Comparison of ENCODE assay signal across 1 cellular context in genomic region chr1:155000725-155001437, GRCh38.
TF ChIP-seq lines count a peak whose summit lies in the region.

No MANE protein-coding gene starts in this region.

TF ChIP-seq in HepG2, 621 proteins besides CTCF, POLR2A, EP300 and RAD21 (continued from another document and continues in another):
- peak; percentile 98 for TF ChIP-seq ZBTB46 (CRISPR knock-in tag; IDR thresholded peaks at IDR 0.05; ENCODE audit: borderline replicate concordance)
- TF ChIP-seq SP5 (CRISPR knock-in tag; IDR thresholded peaks at IDR 0.05; ENCODE audit: borderline replicate concordance, low read depth), result peak; percentile 96
- peak; percentile 74 for TF ChIP-seq MEIS1 (CRISPR knock-in tag; IDR thresholded peaks at IDR 0.05; ENCODE audit: borderline replicate concordance)
- TF ChIP-seq REPIN1 (CRISPR knock-in tag; IDR thresholded peaks at IDR 0.05; ENCODE audit: borderline replicate concordance, low read depth), result peak; percentile 63; the same call in 1 of the 2 replicates
- peak; percentile 61; the same call in 1 of the 2 replicates for TF ChIP-seq ZC3H4 (CRISPR knock-in tag; IDR thresholded peaks at IDR 0.05; ENCODE audit: borderline replicate concordance)
- TF ChIP-seq FUBP1 (CRISPR knock-in tag; IDR thresholded peaks at IDR 0.05; ENCODE audit: borderline replicate concordance), result no peak
- peak; percentile 72 for TF ChIP-seq SALL1 (CRISPR knock-in tag; IDR thresholded peaks at IDR 0.05)
- TF ChIP-seq BCL6 (CRISPR knock-in tag; IDR thresholded peaks at IDR 0.05), result peak; percentile 54
- TF ChIP-seq DNMT1 (CRISPR knock-in tag; IDR thresholded peaks at IDR 0.05), result no peak
- no peak for TF ChIP-seq SIX4 (CRISPR knock-in tag; IDR thresholded peaks at IDR 0.05)
- peak; percentile 49; the same call in 1 of the 2 replicates for TF ChIP-seq ZNF503 (CRISPR knock-in tag; IDR thresholded peaks at IDR 0.05)
- TF ChIP-seq KMT2B (CRISPR knock-in tag; IDR thresholded peaks at IDR 0.05), result peak; percentile 50; the same call in 1 of the 2 replicates
- TF ChIP-seq ARID3A (IDR thresholded peaks at IDR 0.05; ENCODE audit: low read depth, low read length), result peak; percentile 83
- peak; percentile 88 for TF ChIP-seq RBFOX2 (IDR thresholded peaks at IDR 0.05; ENCODE audit: low read depth, low read length)
- TF ChIP-seq PHF20 (CRISPR knock-in tag; IDR thresholded peaks at IDR 0.05), result no peak; the same call in 1 of the 2 replicates
- no peak for TF ChIP-seq SMARCC2 (IDR thresholded peaks at IDR 0.05)
- TF ChIP-seq MLX (CRISPR knock-in tag; IDR thresholded peaks at IDR 0.05), result no peak
- TF ChIP-seq ZNF160 (CRISPR knock-in tag; IDR thresholded peaks at IDR 0.05), result no peak
- peak; percentile 46; the same call in 1 of the 2 replicates for TF ChIP-seq ZNF235 (CRISPR knock-in tag; IDR thresholded peaks at IDR 0.05; ENCODE audit: borderline replicate concordance)
- no peak for TF ChIP-seq SMAD9 (CRISPR knock-in tag; IDR thresholded peaks at IDR 0.05)
- peak; percentile 76 for TF ChIP-seq ZNF740 (CRISPR knock-in tag; IDR thresholded peaks at IDR 0.05)
- TF ChIP-seq ZNF703 (CRISPR knock-in tag; IDR thresholded peaks at IDR 0.05; ENCODE audit: borderline replicate concordance), result no peak; the same call in none of the 2 replicates
- TF ChIP-seq SRY (CRISPR knock-in tag; IDR thresholded peaks at IDR 0.05), result peak; percentile 92
- TF ChIP-seq BRF2 (CRISPR knock-in tag; IDR thresholded peaks at IDR 0.05), result peak; percentile 59; the same call in 1 of the 2 replicates
- TF ChIP-seq MAFG (CRISPR knock-in tag; IDR thresholded peaks at IDR 0.05), result no peak
- 0 out of 2 replicates have a peak, but pooled peaks have one; percentile 33 for TF ChIP-seq DPF2 (CRISPR knock-in tag; IDR thresholded peaks at IDR 0.05; ENCODE audit: borderline replicate concordance, low read depth)
- TF ChIP-seq AGO1 (IDR thresholded peaks at IDR 0.05; ENCODE audit: low read depth, low read length, poor library complexity, severe bottlenecking), result peak; percentile 64
- TF ChIP-seq RELA (CRISPR knock-in tag; IDR thresholded peaks at IDR 0.05), result no peak
- peak; percentile 81 for TF ChIP-seq POGK (CRISPR knock-in tag; conservative IDR thresholded peaks at IDR 0.05)
- peak; percentile 6; the same call in 1 of the 2 replicates for TF ChIP-seq CEBPG (CRISPR knock-in tag; IDR thresholded peaks at IDR 0.05)
- TF ChIP-seq ZNF143 (CRISPR knock-in tag; IDR thresholded peaks at IDR 0.05), result no peak
- no peak for TF ChIP-seq SIN3B (IDR thresholded peaks at IDR 0.05; ENCODE audit: low read length)
- TF ChIP-seq MYPOP (CRISPR knock-in tag; IDR thresholded peaks at IDR 0.05), result no peak; the same call in 1 of the 2 replicates
- TF ChIP-seq RFX5 (IDR thresholded peaks at IDR 0.05; ENCODE audit: low read depth, low read length), result peak; percentile 54; the same call in 1 of the 2 replicates
- no peak; the same call in 1 of the 2 replicates for TF ChIP-seq ZBTB14 (CRISPR knock-in tag; IDR thresholded peaks at IDR 0.05)
- TF ChIP-seq PRDM10 (CRISPR knock-in tag; IDR thresholded peaks at IDR 0.05; ENCODE audit: low read depth), result peak; percentile 84
- no peak for TF ChIP-seq MBNL3 (CRISPR knock-in tag; conservative IDR thresholded peaks at IDR 0.05)
- peak; percentile 32 for TF ChIP-seq NFKBIZ (CRISPR knock-in tag; IDR thresholded peaks at IDR 0.05)
- TF ChIP-seq CSRNP1 (CRISPR knock-in tag; IDR thresholded peaks at IDR 0.05), result peak; percentile 82; the same call in 1 of the 2 replicates
- peak; percentile 75 for TF ChIP-seq ATF7-NPFF (CRISPR knock-in tag; IDR thresholded peaks at IDR 0.05; ENCODE audit: low read depth)
